8 cellular contexts compared by ENCODE assay signal in the genomic region with DNA sequence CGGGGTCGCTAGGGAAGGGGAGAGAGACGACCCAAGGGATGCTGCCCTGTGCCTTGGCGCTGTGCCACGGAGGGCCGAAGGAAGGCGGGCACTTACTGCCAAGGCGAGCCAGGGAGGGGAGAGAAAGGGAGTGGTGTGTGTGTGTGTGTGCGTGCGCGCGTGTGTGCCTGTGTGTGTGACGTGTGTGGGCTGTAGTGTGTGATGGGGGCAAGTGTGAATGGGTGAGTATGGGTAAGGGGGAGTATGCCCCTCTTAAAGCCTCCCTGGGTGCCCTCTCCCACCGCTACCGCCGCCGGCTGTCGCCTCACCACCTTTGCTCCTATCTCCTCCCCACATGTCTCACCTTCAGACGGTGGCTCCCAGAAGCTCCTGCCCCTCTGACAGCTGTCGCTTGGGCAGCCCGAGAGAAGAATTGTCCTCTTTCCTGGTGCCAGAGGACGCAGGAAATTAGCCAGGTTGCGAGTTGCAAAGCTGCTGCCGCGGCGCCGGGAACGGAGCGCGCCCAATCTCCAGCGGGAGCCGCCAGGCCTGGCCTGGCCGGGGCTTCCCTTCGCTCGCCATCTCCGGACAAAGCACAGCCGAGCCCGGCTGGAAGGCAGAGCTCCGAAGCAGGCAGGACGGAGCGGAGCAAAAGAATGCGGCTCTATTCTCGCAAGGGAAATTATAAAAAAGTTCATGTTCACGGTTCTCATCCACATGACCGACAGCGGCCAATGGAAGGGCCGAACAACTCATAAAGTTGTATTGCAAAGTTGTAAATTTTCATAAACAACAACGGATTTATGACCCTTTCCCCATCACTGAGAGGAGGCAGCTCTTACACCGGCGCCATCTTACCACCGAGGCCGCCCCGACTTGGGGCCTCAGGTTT. TPM values are rescaled to one million over a fixed set of nuclear protein-coding genes. Genes with fewer than 3 reads are reported as not detected.
DNase-seq lines count a peak whose midpoint lies in the region; ATAC-seq and TF ChIP-seq lines count a peak whose summit lies in the region.

A gene (minus strand): TSS at position 639 of the 871 bp plus-strand sequence. CDS start 41,943 bp downstream, outside the sequence.

- H3K9me3 ChIP-seq in right cardiac atrium (ENCODE audit: control insufficient read depth, low read length) (no peaks in the 10 kb centered on the region), heart right ventricle (no peaks in the 10 kb centered on the region)

- peak in 1 of 3 donors; percentile 57 for DNase-seq in right cardiac atrium
- no peak for DNase-seq in heart right ventricle
- peak; percentile 24 to 37 for DNase-seq in activated T-cell treated with anti-CD3 and anti-CD28 coated beads, Interleukin-2, amount 50 U/mL, for 48 hours
- peak; percentile 67 to 87 for DNase-seq in lower leg skin (ENCODE audit: low spot score in 2 of 2)
- peak; percentile 70 for DNase-seq in ureter (ENCODE audit: low spot score)

- WGBS in right cardiac atrium: 4% methylated on average over 53 of the region's 53 CpGs
- 5% methylated on average over 53 of the region's 53 CpGs for WGBS in heart right ventricle, 2 donors
- 5 to 7% methylated on average over 44 to 53 of the region's 53 CpGs for WGBS in lower leg skin, 2 donors

- peak within 1 kb of the TSS; percentile 6 for H3K4me3 ChIP-seq in right cardiac atrium (ENCODE audit: low read length)
- peak within 1 kb of the TSS in 1 of 10 donors; percentile 41 for H3K4me3 ChIP-seq in heart right ventricle
- H3K4me3 ChIP-seq in lower leg skin (ENCODE audit: low read depth, poor library complexity, severe bottlenecking): peak within 1 kb of the TSS; percentile 45

- no peak for TF ChIP-seq POLR2A in lower leg skin (IDR thresholded peaks at IDR 0.05)

- intact Hi-C loops in right cardiac atrium (cut with DNase I): loop anchor here in 2 of 4 donors (10.0 kb wide), 3 partner anchors 287 to 1277 kb away; a partner anchor contains a TSS
- intact Hi-C loops in heart right ventricle (cut with DNase I): loop anchor here in 4 of 10 donors (10.0 kb wide), 4 partner anchors 297 to 1297 kb away; no protein-coding TSS in a partner anchor
- intact Hi-C loops in lower leg skin (cut with DNase I; ENCODE audit: low total_unique reads): loop anchor here (5.0 kb wide), 1 partner anchor 290 kb away; a partner anchor contains a TSS

- TF ChIP-seq CTCF in heart right ventricle (IDR thresholded peaks at IDR 0.05): no peak
- TF ChIP-seq CTCF in lower leg skin (IDR thresholded peaks at IDR 0.05): no peak

- ATAC-seq in right cardiac atrium (no peak), heart right ventricle (no peak), GM18520 (IDR thresholded peaks at IDR 0.05; ENCODE audit: unreplicated experiment) (no peak), GM18858 (IDR thresholded peaks at IDR 0.05; ENCODE audit: unreplicated experiment) (no peak), GM18861 (IDR thresholded peaks at IDR 0.05; ENCODE audit: unreplicated experiment) (no peak)

- H3K36me3 ChIP-seq in heart right ventricle: peaks cover 0 to 8% (median 0%) of the 10 kb centered on the region in 9 donors

- H3K27me3 ChIP-seq in right cardiac atrium (ENCODE audit: control insufficient read depth, insufficient read depth) (no peaks in the 10 kb centered on the region), heart right ventricle (peaks cover 75 to 100% (median 100%) of the 10 kb centered on the region in 7 donors)

- peaks cover 9% of the 10 kb centered on the region for H3K4me1 ChIP-seq in right cardiac atrium (ENCODE audit: control insufficient read depth, insufficient read depth, low read length)
- H3K4me1 ChIP-seq in heart right ventricle: peaks cover 0 to 70% (median 39%) of the 10 kb centered on the region in 9 donors

- H3K27ac ChIP-seq in right cardiac atrium (ENCODE audit: low read length) (no peak within 1 kb of the TSS), heart right ventricle (no peak within 1 kb of the TSS)

RNA-seq across cellular contexts. Expression of the gene that starts here (rescaled TPM):
- total RNA-seq in right cardiac atrium (1 to 10 TPM in 1 of 4 donors, under 1 TPM in 3; 0.28 to 1.3 (median 0.43) TPM), heart right ventricle (1 to 10 TPM in 1 of 10 donors, under 1 TPM in 7, not detected in 2; 0.11 to 1.5 (median 0.22) TPM), lower leg skin (10 to 100 TPM in 2 of 4 donors, 1 to 10 TPM in 2; 4.9 to 20.2 (median 13.2) TPM), ureter (16.0 TPM)
- polyA plus RNA-seq in right cardiac atrium (1.0 TPM), heart right ventricle (under 1 TPM; 0.35 to 0.37 TPM)

Comparison
In these comparisons a context has a peak if more than half of its experiments do, and no peak if none do; other contexts are left out.
1. DNase-seq: peak in activated T-cell treated with anti-CD3 and anti-CD28 coated beads, Interleukin-2, amount 50 U/mL, for 48 hours (2 of 2), lower leg skin (2 of 2) and ureter (single experiment); none in heart right ventricle (0 of 2).